ENCODE assay signal across 6 cellular contexts in the genomic region with DNA sequence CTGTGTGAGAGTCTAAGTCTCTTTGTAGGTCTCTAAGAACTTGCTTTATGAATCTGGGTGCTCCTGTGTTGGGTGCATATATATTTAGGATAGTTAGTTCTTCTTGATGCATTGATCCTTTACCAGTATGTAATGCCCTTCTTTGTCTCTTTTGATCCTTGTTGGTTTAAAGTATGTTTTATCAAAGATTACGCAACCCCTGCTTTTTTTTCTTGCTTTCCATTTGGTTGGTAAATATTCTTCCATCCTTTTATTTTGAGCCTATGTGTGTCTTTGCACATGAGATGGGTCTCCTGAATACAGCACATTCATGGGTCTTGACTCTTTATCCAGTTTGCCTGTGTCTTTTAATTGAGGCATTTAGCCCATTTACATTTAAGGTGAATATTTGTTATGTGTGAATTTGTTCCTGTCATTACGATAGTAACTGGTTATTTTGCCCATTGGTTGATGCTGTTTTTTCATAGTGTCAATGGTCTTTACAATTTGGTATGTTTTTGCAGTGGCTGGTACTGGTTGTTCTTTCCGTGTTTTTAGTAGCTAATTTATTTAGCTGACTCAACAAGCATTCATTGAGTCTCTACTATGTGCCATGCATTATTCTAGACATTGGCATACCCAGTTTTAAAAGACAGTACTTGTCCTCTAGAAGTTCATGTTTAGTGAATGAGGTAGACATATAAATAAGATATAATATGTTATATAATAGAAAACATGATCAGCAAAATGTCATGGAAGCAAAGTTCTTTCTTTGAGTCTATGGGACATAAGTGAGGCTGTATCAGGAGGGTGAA.
DNase-seq lines count a peak whose midpoint lies in the region; ATAC-seq, FAIRE-seq and TF ChIP-seq lines count a peak whose summit lies in the region.
"Not testable (repeated sequence)": the region's sequence is repeated elsewhere in the genome, so short reads cannot be mapped to it uniquely, and the experiment has no call there.

No MANE protein-coding gene starts in this region.

- H2BK120ac ChIP-seq in H1 (replicated peaks; ENCODE audit: low read depth, low read length): not testable (repeated sequence)

- H3K18ac ChIP-seq in H1 (ENCODE audit: extremely low read depth, low read length): not testable (repeated sequence)

- not testable (repeated sequence) for H3K23ac ChIP-seq in H1 (ENCODE audit: insufficient read length)

- not testable (repeated sequence) for H4K5ac ChIP-seq in H1 (ENCODE audit: insufficient read length, low read depth, low read length)

- CTCF ChIA-PET in A549 (lab: Yijun Ruan, JAX); HEK293 (lab: Yijun Ruan, JAX); H1 (lab: Charles Lee; ENCODE audit: partially characterized antibody); HepG2 (lab: Yijun Ruan, JAX; ENCODE audit: low intra/inter-chr PET ratio, low total read pairs): not testable (repeated sequence)

- H2AFZ ChIP-seq in H1 (ENCODE audit: low read length); HepG2 (ENCODE audit: low read length): not testable (repeated sequence)

- H3K4me1 ChIP-seq in A549; HEK293 (ENCODE audit: control insufficient read depth, insufficient read depth, low read length); H1 (replicated peaks in 1 of 4; ENCODE audit: control insufficient read depth in 3 of 4, insufficient read depth in 4 of 4, low read length in 3 of 4); HepG2 (ENCODE audit: insufficient read depth, low read length): not testable (repeated sequence)

- H2BK20ac ChIP-seq in H1 (ENCODE audit: low read length): not testable (repeated sequence)

- DNase-seq in A549 (ENCODE audit: low read depth in 1 of 2, low spot score in 1 of 2); H1 (ENCODE audit: low read depth in 1 of 2, low spot score in 2 of 2): not testable (repeated sequence)
- DNase-seq in HepG2 (ENCODE audit: low spot score) (peak; percentile 1), myocyte (ENCODE audit: low read depth) (peak; percentile 2)

- not testable (repeated sequence) for TF ChIP-seq EP300 in A549 (IDR thresholded peaks at IDR 0.05); Ishikawa (IDR thresholded peaks at IDR 0.05; ENCODE audit: borderline replicate concordance); H1 (IDR thresholded peaks at IDR 0.05; ENCODE audit: borderline replicate concordance in 1 of 2, low read depth in 2 of 2, low read length in 2 of 2); HepG2 (IDR thresholded peaks at IDR 0.05; ENCODE audit: low read depth in 2 of 2, low read length in 2 of 2); HepG2 (CRISPR knock-in tag; IDR thresholded peaks at IDR 0.05; ENCODE audit: borderline replicate concordance)

- POLR2A ChIA-PET in A549 (lab: Yijun Ruan, JAX); HEK293 (lab: Yijun Ruan, JAX); HepG2 (lab: Yijun Ruan, JAX): not testable (repeated sequence)
- POLR2A ChIA-PET in H1 (lab: Charles Lee; ENCODE audit: partially characterized antibody): interaction anchor here (1.0 kb wide), 1 partner anchor 108 kb away, joined by 3 read pairs; a partner anchor contains a TSS

- not testable (repeated sequence) for H4K91ac ChIP-seq in H1 (replicated peaks; ENCODE audit: insufficient read length, low read length)

- H3K4ac ChIP-seq in H1 (replicated peaks; ENCODE audit: insufficient read length, low read depth, low read length): not testable (repeated sequence)

- TF ChIP-seq RAD21 in A549 (conservative IDR thresholded peaks at IDR 0.05 in 1 of 2, IDR thresholded peaks at IDR 0.05 in 1 of 2); Ishikawa (IDR thresholded peaks at IDR 0.05; ENCODE audit: low read depth); H1 (IDR thresholded peaks at IDR 0.05 in 1 of 2, conservative IDR thresholded peaks at IDR 0.05 in 1 of 2; ENCODE audit: low read depth in 2 of 2, low read length in 2 of 2); HepG2 (CRISPR knock-in tag; IDR thresholded peaks at IDR 0.05): not testable (repeated sequence)

- H3K79me2 ChIP-seq in H1 (ENCODE audit: control insufficient read depth in 1 of 2, insufficient read depth in 2 of 2, low read length in 2 of 2); HepG2 (ENCODE audit: insufficient read depth, low read length): not testable (repeated sequence)

- not testable (repeated sequence) for H3K27ac ChIP-seq in A549; HEK293 (ENCODE audit: extremely low read depth, low read depth, low read length); H1 (ENCODE audit: low read depth, low read length); HepG2 (ENCODE audit: extremely low read length, insufficient read depth, low read length)

- in situ Hi-C loops in HepG2 (cut with HindIII; ENCODE audit: extremely low pct_ligation_motif_present, low pct_unique_long_range_greater_than_20kb): not testable (repeated sequence)

- H3K36me3 ChIP-seq in HEK293 (ENCODE audit: control insufficient read depth in 2 of 2, insufficient read depth in 1 of 2, low read length in 2 of 2); H1 (ENCODE audit: control insufficient read depth in 2 of 4, insufficient read depth in 4 of 4, low read length in 3 of 4); HepG2 (replicated peaks in 1 of 2; ENCODE audit: control insufficient read depth in 1 of 2, insufficient read depth in 2 of 2, low read length in 2 of 2): not testable (repeated sequence)

- not testable (repeated sequence) for FAIRE-seq in A549 (lab: Jason Lieb, UNC); H1 (lab: Jason Lieb, UNC); HepG2 (lab: Jason Lieb, UNC)

- H2BK5ac ChIP-seq in H1 (ENCODE audit: low read depth, low read length): not testable (repeated sequence)

- not testable (repeated sequence) for H3K23me2 ChIP-seq in H1 (ENCODE audit: low read depth, low read length)

- not testable (repeated sequence) for H3K56ac ChIP-seq in H1 (replicated peaks; ENCODE audit: insufficient read length, low read depth, low read length)

- ATAC-seq in A549, HepG2: not testable (repeated sequence)

- not testable (repeated sequence) for H2BK12ac ChIP-seq in H1 (ENCODE audit: low read depth, low read length)

- not testable (repeated sequence) for H3K9ac ChIP-seq in H1 (replicated peaks in 1 of 4; ENCODE audit: extremely low read depth in 1 of 4, low read depth in 3 of 4, low read length in 3 of 4); HepG2 (ENCODE audit: insufficient read depth, low read depth, low read length)

- H2AK5ac ChIP-seq in H1 (ENCODE audit: low read depth, low read length): not testable (repeated sequence)

- H2BK15ac ChIP-seq in H1 (ENCODE audit: low read length): not testable (repeated sequence)

- H3K4me3 ChIP-seq in A549; HEK293 (ENCODE audit: low read depth, low read length); H1 (ENCODE audit: extremely low read depth in 1 of 4, insufficient read depth in 2 of 4, low read depth in 3 of 4, low read length in 4 of 4); HepG2 (replicated peaks in 1 of 3; ENCODE audit: insufficient read depth in 1 of 3, low read depth in 2 of 3, low read length in 3 of 3): not testable (repeated sequence)

- not testable (repeated sequence) for H3K4me2 ChIP-seq in A549; H1 (ENCODE audit: insufficient read depth in 1 of 2, low read depth in 2 of 2, low read length in 2 of 2); HepG2 (ENCODE audit: low read depth, low read length)

- not testable (repeated sequence) for H3K79me1 ChIP-seq in H1 (ENCODE audit: low read depth, low read length)

- H3K14ac ChIP-seq in H1 (ENCODE audit: insufficient read length): not testable (repeated sequence)

- BruUV-seq in HepG2 (replicated peaks; lab: Mats Ljungman, UMichigan): not testable (repeated sequence)

- TF ChIP-seq CTCF in A549 (IDR thresholded peaks at IDR 0.05); HEK293 (tag by site-specific recombination; IDR thresholded peaks at IDR 0.05); H1 (IDR thresholded peaks at IDR 0.05; ENCODE audit: control extremely low read depth in 1 of 3, insufficient read depth in 1 of 3, low read depth in 1 of 3, low read length in 3 of 3); HepG2 (CRISPR knock-in tag; IDR thresholded peaks at IDR 0.05): not testable (repeated sequence)

- intact Hi-C loops in HepG2 (cut with micrococcal nuclease; ENCODE audit: unreplicated experiment): not testable (repeated sequence)

- H3K9me3 ChIP-seq in A549; HEK293 (ENCODE audit: control insufficient read depth, insufficient read depth, low read depth, low read length); H1 (ENCODE audit: insufficient read depth in 2 of 2, low read depth in 1 of 2, low read length in 1 of 2); HepG2 (ENCODE audit: low read length): not testable (repeated sequence)

- 95% methylated on average over 3 of the region's 3 CpGs for WGBS in A549 (ENCODE audit: missing lambda C conversion rate)
- WGBS in H1 (ENCODE audit: extremely low coverage in 1 of 2, insufficient coverage in 1 of 2, insufficient read length in 1 of 2, insufficient replicate concordance in 2 of 2, low coverage in 1 of 2, low lambda C conversion rate in 2 of 2, missing lambda C conversion rate in 1 of 2), 2 experiments: 89% methylated on average over 3 of the region's 3 CpGs; no CpG with 5 or more reads in 1 of the 2 experiments
- WGBS in HepG2 (ENCODE audit: low lambda C conversion rate): over 99% methylated on average over 3 of the region's 3 CpGs

- not testable (repeated sequence) for H3K27me3 ChIP-seq in H1 (replicated peaks in 1 of 4; ENCODE audit: control insufficient read depth in 3 of 4, extremely low read depth in 1 of 4, insufficient read depth in 3 of 4, low read length in 3 of 4); HepG2 (ENCODE audit: control insufficient read depth in 1 of 2, insufficient read depth in 2 of 2, low read length in 2 of 2)

- H4K20me1 ChIP-seq in H1 (replicated peaks in 1 of 2; ENCODE audit: control insufficient read depth in 1 of 2, insufficient read depth in 2 of 2, low read length in 2 of 2); HepG2 (ENCODE audit: insufficient read depth, low read length): not testable (repeated sequence)

- TF ChIP-seq POLR2A in A549 (IDR thresholded peaks at IDR 0.05; ENCODE audit: low read length); H1 (IDR thresholded peaks at IDR 0.05; ENCODE audit: control extremely low read depth in 1 of 2, low read depth in 2 of 2, low read length in 2 of 2); HepG2 (IDR thresholded peaks at IDR 0.05; ENCODE audit: insufficient read depth in 1 of 2, low read depth in 2 of 2, low read length in 2 of 2): not testable (repeated sequence)

- H4K8ac ChIP-seq in H1 (ENCODE audit: extremely low read depth, insufficient read depth, low read length): not testable (repeated sequence)
